ENCODE assay signal across 18 cellular contexts in genomic region chr13:30002577-30002976, GRCh38.
A peak's percentile ranks its signal among the peaks of the same experiment; 100 is the strongest.
DNase-seq lines count a peak whose midpoint lies in the region; ATAC-seq, FAIRE-seq and TF ChIP-seq lines count a peak whose summit lies in the region.
"Had no signal": no experiment of that assay in that cellular context is flagged by ENCODE, and none has a peak within 500 bp of the region (broad histone marks: within the 10 kb centered on the region; RNA-seq: fewer than 3 reads in every experiment).

No MANE protein-coding gene starts in this region.

- H3K4me3 ChIP-seq in NB4 (ENCODE audit: low read depth, low read length) (no peak overlapping the region), endothelial cell of umbilical vein (replicated peaks in 1 of 3; ENCODE audit: insufficient read depth in 1 of 3, low read depth in 1 of 3, low read length in 3 of 3) (no peak overlapping the region), skeletal muscle cell (ENCODE audit: low read depth, low read length) (no peak overlapping the region)
- H3K4me3 ChIP-seq: colonic mucosa, prostate gland, thyroid gland had no signal

- CTCF ChIA-PET in activated CD4-positive, alpha-beta T cell treated with anti-CD3 and anti-CD28 coated beads for 36 hours (lab: Charles Lee), result interaction anchor here (1.3 kb wide), 1 partner anchor 113 kb away, joined by 4 read pairs; no protein-coding TSS in a partner anchor
- CTCF ChIA-PET in endothelial cell of umbilical vein (lab: Charles Lee), result no interaction called here

- H3K18ac ChIP-seq in H9 (ENCODE audit: insufficient read length, low read depth, low read length), result no peak overlapping the region

- no peaks in the 10 kb centered on the region for H3K79me1 ChIP-seq in H9 (ENCODE audit: insufficient read depth, low read depth, low read length, poor library complexity, severe bottlenecking)

- H3K9me3 Mint-ChIP-seq in activated CD4-positive, alpha-beta T cell treated with anti-CD3 and anti-CD28 coated beads for 36 hours (ENCODE audit: low read depth), result no peaks in the 10 kb centered on the region
- H3K9me3 Mint-ChIP-seq in H9, result no peaks in the 10 kb centered on the region
- H3K9me3 Mint-ChIP-seq: activated CD4-positive, alpha-beta T cell treated with anti-CD3 and anti-CD28 coated beads, Interleukin-2, amount 10 ng/mL, durations not matched to agents 24 days and 14 days had no signal

- H4K20me1 ChIP-seq in endothelial cell of umbilical vein (replicated peaks; ENCODE audit: control insufficient read depth, extremely low read depth, insufficient read depth, low read length) (no peaks in the 10 kb centered on the region), H9 (ENCODE audit: control insufficient read depth, insufficient read depth, insufficient read length) (no peaks in the 10 kb centered on the region)

- no peak overlapping the region for H2BK5ac ChIP-seq in H9 (ENCODE audit: insufficient read length, low read length)

- TF ChIP-seq POLR2A in NB4 (IDR thresholded peaks at IDR 0.05; ENCODE audit: extremely low read depth, insufficient read length) (no peak), endothelial cell of umbilical vein (IDR thresholded peaks at IDR 0.05; ENCODE audit: low read depth, low read length) (no peak)

- H3K27ac Mint-ChIP-seq in activated CD4-positive, alpha-beta T cell treated with anti-CD3 and anti-CD28 coated beads for 36 hours, result no peak overlapping the region
- H3K27ac Mint-ChIP-seq in H9, result no peak overlapping the region
- H3K27ac Mint-ChIP-seq: activated CD4-positive, alpha-beta T cell treated with anti-CD3 and anti-CD28 coated beads, Interleukin-2, amount 10 ng/mL, durations not matched to agents 24 days and 14 days had no signal

- WGBS in H9 (ENCODE audit: extremely low coverage, insufficient read length, low lambda C conversion rate), result no CpG with 5 or more reads among the region's 1 CpG

- no peak overlapping the region for H2AK5ac ChIP-seq in H9 (ENCODE audit: insufficient read length, low read length)

- DNase-seq in activated CD4-positive, alpha-beta T cell treated with anti-CD3 and anti-CD28 coated beads for 36 hours, result peak; percentile 40
- no peak for DNase-seq in activated CD4-positive, alpha-beta T cell treated with anti-CD3 and anti-CD28 coated beads, Interleukin-2, amount 50 U/mL, for 4 hours
- peak; percentile 21 for DNase-seq in NB4 (ENCODE audit: low read depth)
- no peak for DNase-seq in endothelial cell of umbilical vein (ENCODE audit: low read depth, low spot score)
- DNase-seq in skeletal muscle cell (ENCODE audit: low read depth), result peak; percentile 57
- DNase-seq in H9, result no peak
- DNase-seq: activated CD4-positive, alpha-beta T cell treated with anti-CD3 and anti-CD28 coated beads, Interleukin-2, amount 10 ng/mL, durations not matched to agents 24 days and 14 days; activated naive CD4-positive, alpha-beta T cell treated with Interleukin-2 at 50 U/mL for 16 hours; colonic mucosa; GDM1; hippocampal formation; NCI-H1092 treated with DMSO at 0.1 percent for 48 hours; NCI-H524 treated with DMSO at 0.1 percent for 48 hours; thyroid gland had no signal

- H2AFZ ChIP-seq in endothelial cell of umbilical vein (ENCODE audit: low read depth, low read length) (no peak overlapping the region), H9 (ENCODE audit: low read length) (no peak overlapping the region)

- no peaks in the 10 kb centered on the region for H3K36me3 Mint-ChIP-seq in activated CD4-positive, alpha-beta T cell treated with anti-CD3 and anti-CD28 coated beads for 36 hours (ENCODE audit: low read depth)
- no peaks in the 10 kb centered on the region for H3K36me3 Mint-ChIP-seq in H9 (ENCODE audit: insufficient read depth in 1 of 3, low read depth in 3 of 3)

- H3K36me3 ChIP-seq in endothelial cell of umbilical vein (ENCODE audit: control insufficient read depth in 2 of 2, extremely low read depth in 1 of 2, insufficient read depth in 2 of 2, low read length in 2 of 2), result no peaks in the 10 kb centered on the region
- H3K36me3 ChIP-seq: colonic mucosa, prostate gland, thyroid gland had no signal

- H2BK15ac ChIP-seq in H9 (ENCODE audit: low read depth, low read length), result no peak overlapping the region

- no peak overlapping the region for H4K5ac ChIP-seq in H9 (ENCODE audit: insufficient read length, low read depth, low read length)

- BruUV-seq in endothelial cell of umbilical vein (replicated peaks; lab: Mats Ljungman, UMichigan), result no TSS peak

- no peak overlapping the region for H3K56ac ChIP-seq in H9 (ENCODE audit: insufficient read length, low read depth, low read length)

- H2BK120ac ChIP-seq in H9 (ENCODE audit: low read depth, low read length, poor library complexity, severe bottlenecking), result no peak overlapping the region

- H3K27me3 Mint-ChIP-seq in activated CD4-positive, alpha-beta T cell treated with anti-CD3 and anti-CD28 coated beads for 36 hours, result no peaks in the 10 kb centered on the region
- 0 out of 2 replicates have a peak, but pooled peaks cover 2% of the 10 kb centered on the region for H3K27me3 Mint-ChIP-seq in H9 (ENCODE audit: low read depth)
- H3K27me3 Mint-ChIP-seq: activated CD4-positive, alpha-beta T cell treated with anti-CD3 and anti-CD28 coated beads, Interleukin-2, amount 10 ng/mL, durations not matched to agents 24 days and 14 days had no signal

- H3T11ph ChIP-seq in H9 (ENCODE audit: low read length), result no peak overlapping the region

- H3K4me1 ChIP-seq in endothelial cell of umbilical vein (ENCODE audit: control insufficient read depth, extremely low read depth, insufficient read depth, low read length) (no peaks in the 10 kb centered on the region), H9 (ENCODE audit: insufficient read depth, low read length) (no peaks in the 10 kb centered on the region)
- H3K4me1 ChIP-seq: colonic mucosa, prostate gland, thyroid gland had no signal

- dilution Hi-C loops in endothelial cell of umbilical vein (cut with MboI; ENCODE audit: extremely low pct_ligation_motif_present, low sequenced_read_pairs), result no loop called here

- H3K14ac ChIP-seq in H9 (ENCODE audit: insufficient read depth, low read length), result no peak overlapping the region

- H4K91ac ChIP-seq in H9 (ENCODE audit: insufficient read length, low read depth, low read length), result no peak overlapping the region

- no peak overlapping the region for H2BK20ac ChIP-seq in H9 (ENCODE audit: low read depth, low read length, poor library complexity, severe bottlenecking)

- peak; percentile 91 for ATAC-seq in activated CD4-positive, alpha-beta T cell treated with anti-CD3 and anti-CD28 coated beads for 36 hours
- no peak for ATAC-seq in HG03342 (IDR thresholded peaks at IDR 0.05; ENCODE audit: unreplicated experiment)
- no peak for ATAC-seq in HG03457 (IDR thresholded peaks at IDR 0.05; ENCODE audit: unreplicated experiment)

- no peaks in the 10 kb centered on the region for H3K23me2 ChIP-seq in H9 (ENCODE audit: insufficient read length, low read depth, low read length, poor library complexity, severe bottlenecking)

- POLR2A ChIA-PET in activated CD4-positive, alpha-beta T cell treated with anti-CD3 and anti-CD28 coated beads for 36 hours (lab: Charles Lee), result no interaction called here
- POLR2A ChIA-PET in endothelial cell of umbilical vein (lab: Charles Lee), result no interaction called here

- H2BK12ac ChIP-seq in H9 (ENCODE audit: insufficient read length, low read depth, low read length), result no peak overlapping the region

- H3K79me2 ChIP-seq in endothelial cell of umbilical vein (ENCODE audit: control insufficient read depth, insufficient read depth, low read length) (no peaks in the 10 kb centered on the region), H9 (ENCODE audit: insufficient read depth, low read length) (no peaks in the 10 kb centered on the region)

- no peaks in the 10 kb centered on the region for H3K9me1 ChIP-seq in endothelial cell of umbilical vein (replicated peaks; ENCODE audit: control insufficient read depth, extremely low read depth, insufficient read depth, low read length)

- intact Hi-C loops in activated CD4-positive, alpha-beta T cell treated with anti-CD3 and anti-CD28 coated beads for 36 hours (cut with DNase I, micrococcal nuclease), result no loop called here
- intact Hi-C loops in endothelial cell of umbilical vein (cut with micrococcal nuclease), result no loop called here

- no peak overlapping the region for H4K8ac ChIP-seq in H9 (replicated peaks; ENCODE audit: insufficient read length, low read depth, low read length)

- H3K27ac ChIP-seq in endothelial cell of umbilical vein (ENCODE audit: insufficient read depth, low read depth, low read length) (no peak overlapping the region), H9 (ENCODE audit: insufficient read length, low read depth, low read length) (no peak overlapping the region)
- H3K27ac ChIP-seq: colonic mucosa, HL-60, prostate gland, thyroid gland had no signal

- H3K9me3 ChIP-seq in endothelial cell of umbilical vein (replicated peaks; ENCODE audit: control insufficient read depth, insufficient read depth, low read length), result no peaks in the 10 kb centered on the region
- no peaks in the 10 kb centered on the region for H3K9me3 ChIP-seq in H9 (ENCODE audit: control insufficient read depth, low read depth, low read length)
- H3K9me3 ChIP-seq: colonic mucosa, prostate gland, thyroid gland had no signal

- TF ChIP-seq CTCF in NB4 (IDR thresholded peaks at IDR 0.05; ENCODE audit: low read depth, low read length), result no peak
- no peak for TF ChIP-seq CTCF in endothelial cell of umbilical vein (IDR thresholded peaks at IDR 0.05; ENCODE audit: extremely low read depth in 1 of 2, insufficient read depth in 1 of 2, low read depth in 1 of 2, low read length in 2 of 2)
- TF ChIP-seq CTCF in H9 (conservative IDR thresholded peaks at IDR 0.05), result no peak

- H3K4ac ChIP-seq in H9 (ENCODE audit: low read depth, low read length), result no peak overlapping the region

- FAIRE-seq in endothelial cell of umbilical vein (lab: Jason Lieb, UNC), result no peak

- peaks cover 17% of the 10 kb centered on the region for H3K4me1 Mint-ChIP-seq in activated CD4-positive, alpha-beta T cell treated with anti-CD3 and anti-CD28 coated beads for 36 hours
- no peaks in the 10 kb centered on the region for H3K4me1 Mint-ChIP-seq in H9

- no peak overlapping the region for H3K23ac ChIP-seq in H9 (ENCODE audit: insufficient read length, low read depth, low read length)

- H3K4me3 Mint-ChIP-seq in activated CD4-positive, alpha-beta T cell treated with anti-CD3 and anti-CD28 coated beads for 36 hours, result no peak overlapping the region
- H3K4me3 Mint-ChIP-seq in H9, result no peak overlapping the region
- H3K4me3 Mint-ChIP-seq: activated CD4-positive, alpha-beta T cell treated with anti-CD3 and anti-CD28 coated beads, Interleukin-2, amount 10 ng/mL, durations not matched to agents 24 days and 14 days had no signal

- H3K9ac ChIP-seq in endothelial cell of umbilical vein (replicated peaks; ENCODE audit: extremely low read depth, insufficient read depth, low read length) (no peak overlapping the region), H9 (ENCODE audit: extremely low read depth, insufficient read length, low read length) (no peak overlapping the region)

- H3K4me2 ChIP-seq in endothelial cell of umbilical vein (ENCODE audit: insufficient read depth, low read length) (no peak overlapping the region), H9 (ENCODE audit: insufficient read depth, insufficient read length, low read length) (no peak overlapping the region)

- H3K27me3 ChIP-seq in endothelial cell of umbilical vein (ENCODE audit: control insufficient read depth in 2 of 2, insufficient read depth in 2 of 2, low read length in 2 of 2) (peaks cover 0 to 3% of the 10 kb centered on the region in 2 experiments), H9 (ENCODE audit: insufficient read depth, low read length) (no peaks in the 10 kb centered on the region)
- H3K27me3 ChIP-seq: colonic mucosa, thyroid gland had no signal

Comparison
In these comparisons a context has a peak if more than half of its experiments do, and no peak if none do; other contexts are left out.
1. DNase-seq: peak in activated CD4-positive, alpha-beta T cell treated with anti-CD3 and anti-CD28 coated beads for 36 hours (single experiment), NB4 (single experiment) and skeletal muscle cell (single experiment); none in activated CD4-positive, alpha-beta T cell treated with anti-CD3 and anti-CD28 coated beads, Interleukin-2, amount 50 U/mL, for 4 hours (0 of 2), endothelial cell of umbilical vein (single experiment) and H9 (single experiment).